1 cellular context compared by ENCODE assay signal in the genomic region with DNA sequence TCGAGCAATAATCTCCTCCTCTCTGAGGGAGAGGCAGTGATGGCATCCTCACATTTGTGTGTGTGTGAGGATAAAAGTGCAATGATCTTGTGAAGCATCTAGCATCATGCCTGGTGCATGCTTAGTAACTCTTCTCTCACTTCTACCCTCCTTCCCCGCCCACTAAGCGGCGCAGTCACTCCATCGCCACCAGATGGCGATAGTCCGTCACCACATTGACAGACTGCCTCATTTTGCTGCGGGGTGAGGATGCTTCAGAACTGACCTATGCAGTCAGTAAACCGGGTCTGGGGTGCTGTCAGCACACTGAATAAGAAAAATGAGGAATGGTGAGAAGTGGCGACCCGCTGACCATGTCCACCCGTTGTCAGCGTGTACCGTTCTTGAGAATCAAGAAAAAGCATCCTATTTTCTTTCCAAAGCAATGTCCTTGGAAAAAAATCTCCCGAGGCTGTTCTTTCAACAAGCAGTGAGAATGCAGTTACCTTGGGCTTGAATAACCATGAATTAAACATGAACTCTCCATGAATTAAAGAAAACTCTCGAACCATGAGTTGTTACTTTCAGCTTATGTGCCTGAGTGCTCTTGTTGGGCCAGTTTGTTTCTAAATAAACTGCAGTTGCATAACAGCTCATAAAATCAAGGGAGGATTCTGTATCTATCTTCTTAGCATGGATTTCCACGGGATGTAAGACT.
TF ChIP-seq lines count a peak whose summit lies in the region.

No MANE protein-coding gene starts in this region.

TF ChIP-seq in K562, 482 proteins besides CTCF, POLR2A, EP300 and RAD21 (continued from another document):
- TF ChIP-seq, protein P1, sequence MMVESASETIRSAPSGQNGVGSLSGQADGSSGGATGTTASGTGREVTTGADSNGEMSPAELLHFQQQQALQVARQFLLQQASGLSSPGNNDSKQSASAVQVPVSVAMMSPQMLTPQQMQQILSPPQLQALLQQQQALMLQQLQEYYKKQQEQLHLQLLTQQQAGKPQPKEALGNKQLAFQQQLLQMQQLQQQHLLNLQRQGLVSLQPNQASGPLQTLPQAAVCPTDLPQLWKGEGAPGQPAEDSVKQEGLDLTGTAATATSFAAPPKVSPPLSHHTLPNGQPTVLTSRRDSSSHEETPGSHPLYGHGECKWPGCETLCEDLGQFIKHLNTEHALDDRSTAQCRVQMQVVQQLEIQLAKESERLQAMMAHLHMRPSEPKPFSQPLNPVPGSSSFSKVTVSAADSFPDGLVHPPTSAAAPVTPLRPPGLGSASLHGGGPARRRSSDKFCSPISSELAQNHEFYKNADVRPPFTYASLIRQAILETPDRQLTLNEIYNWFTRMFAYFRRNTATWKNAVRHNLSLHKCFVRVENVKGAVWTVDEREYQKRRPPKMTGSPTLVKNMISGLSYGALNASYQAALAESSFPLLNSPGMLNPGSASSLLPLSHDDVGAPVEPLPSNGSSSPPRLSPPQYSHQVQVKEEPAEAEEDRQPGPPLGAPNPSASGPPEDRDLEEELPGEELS (CRISPR knock-in tag; IDR thresholded peaks at IDR 0.05; ENCODE audit: borderline replicate concordance): no peak
- no peak for TF ChIP-seq PHF21A (IDR thresholded peaks at IDR 0.05; ENCODE audit: borderline replicate concordance, low read depth)
- no peak for TF ChIP-seq ERF (CRISPR knock-in tag; IDR thresholded peaks at IDR 0.05)
- TF ChIP-seq MYNN (IDR thresholded peaks at IDR 0.05): no peak
- TF ChIP-seq MYNN (CRISPR knock-in tag; IDR thresholded peaks at IDR 0.05): no peak
- TF ChIP-seq SAP30 (IDR thresholded peaks at IDR 0.05; ENCODE audit: borderline replicate concordance, insufficient read depth, low read depth, low read length, poor library complexity, severe bottlenecking): no peak
- TF ChIP-seq TAF9B (IDR thresholded peaks at IDR 0.05; ENCODE audit: partially characterized antibody): no peak
- no peak for TF ChIP-seq COPS2 (conservative IDR thresholded peaks at IDR 0.05)
- no peak for TF ChIP-seq MAFG (tag; conservative IDR thresholded peaks at IDR 0.05)
- no peak for TF ChIP-seq KDM4B (IDR thresholded peaks at IDR 0.05; ENCODE audit: borderline replicate concordance in 2 of 2, low read depth in 1 of 2)
